ENCODE assay signal across 7 cellular contexts in genomic region chr3:184240384-184241140, GRCh38. TPM values are rescaled to one million over a fixed set of nuclear protein-coding genes. Genes with fewer than 3 reads are reported as not detected.
A peak's percentile ranks its signal among the peaks of the same experiment; 100 is the strongest.
DNase-seq lines count a peak whose midpoint lies in the region; TF ChIP-seq lines count a peak whose summit lies in the region.
"Had no signal": no experiment of that assay in that cellular context is flagged by ENCODE, and none has a peak within 500 bp of the region (broad histone marks: within the 10 kb centered on the region; RNA-seq: fewer than 3 reads in every experiment).

No MANE protein-coding gene starts in this region.

- DNase-seq in T47D (ENCODE audit: low read depth in 1 of 2, low spot score in 1 of 2) (peak; percentile 78 to 92), breast epithelium (ENCODE audit: low spot score in 2 of 2) (no peak), spleen (peak; percentile 54), A172 (ENCODE audit: low spot score) (no peak)
- DNase-seq: activated CD4-positive, alpha-beta T cell treated with anti-CD3 and anti-CD28 coated beads, Interleukin-2, amount 50 U/mL, for 48 hours; CD4-positive, CD25-positive, alpha-beta regulatory T cell; NCI-H146 had no signal

- H3K9me3 ChIP-seq in breast epithelium, result no peaks in the 10 kb centered on the region
- H3K9me3 ChIP-seq in spleen, result no peaks in the 10 kb centered on the region

- H3K36me3 ChIP-seq in breast epithelium (peaks cover 3% of the 10 kb centered on the region), spleen (peaks cover 0 to 45% (median 35%) of the 10 kb centered on the region in 6 donors)

- H3K27ac ChIP-seq in breast epithelium (no peak overlapping the region), spleen (no peak overlapping the region)

- intact Hi-C loops in breast epithelium (cut with DNase I; ENCODE audit: low total_unique reads) (loop anchor here (10.0 kb wide), 1 partner anchor 56 kb away; the partner anchor contains the start of gene ABCF3), spleen (cut with DNase I; ENCODE audit: low total_unique reads) (loop anchor here (10.0 kb wide), 1 partner anchor 86 kb away; the partner anchor contains the start of gene DVL3)

- H3K27me3 ChIP-seq in breast epithelium (no peaks in the 10 kb centered on the region), spleen (replicated peaks in 1 of 7) (peaks cover 0 to 12% (median 0%) of the 10 kb centered on the region in 7 donors)

- in situ Hi-C loops in T47D (cut with HindIII; ENCODE audit: low pct_unique_long_range_greater_than_20kb, low sequenced_read_pairs), result no loop called here

- WGBS in spleen, 5 donors, result 71 to 81% (median 77%) methylated on average over 2 to 4 of the region's 4 CpGs

- H3K4me1 ChIP-seq in breast epithelium (no peaks in the 10 kb centered on the region), spleen (peaks cover 0 to 13% (median 8%) of the 10 kb centered on the region in 6 donors)

- H3K4me3 ChIP-seq in breast epithelium, result no peak overlapping the region
- no peak overlapping the region for H3K4me3 ChIP-seq in spleen

- no peak for TF ChIP-seq CTCF in breast epithelium (IDR thresholded peaks at IDR 0.05)
- TF ChIP-seq CTCF in spleen (IDR thresholded peaks at IDR 0.05 in 8 of 11, conservative IDR thresholded peaks at IDR 0.05 in 3 of 11), result no peak

- TF ChIP-seq POLR2A in breast epithelium (IDR thresholded peaks at IDR 0.05) (no peak), spleen (IDR thresholded peaks at IDR 0.05) (no peak)

RNA-seq across cellular contexts. Expression of gene ALG3, which starts 8.2 kb away (rescaled TPM):
- total RNA-seq in breast epithelium (10 to 100 TPM; 36.4 to 46.5 (median 42.6) TPM), spleen (10 to 100 TPM; 21.1 to 59.0 (median 28.2) TPM)
- polyA plus RNA-seq in spleen, result 10 to 100 TPM; 18.7 to 23.9 (median 22.8) TPM
- total RNA-seq in A172 (2014; rRNA removed; shearing (Covaris generic)), result 57.5 and 68.3 TPM in 2 replicates

RNA-seq across cellular contexts. Expression of gene EEF1AKMT4, which starts 8.9 kb away (rescaled TPM):
- total RNA-seq in breast epithelium (1 to 10 TPM; 3.4 to 9.7 (median 6.2) TPM), spleen (1 to 10 TPM; 1.2 to 5.4 (median 3.0) TPM)
- polyA plus RNA-seq in spleen, result 1 to 10 TPM; 1.6 to 3.7 (median 3.5) TPM
- 7.8 and 8.2 TPM in 2 replicates for total RNA-seq in A172 (2014; rRNA removed; shearing (Covaris generic))

RNA-seq across cellular contexts. Expression of gene VWA5B2, which starts 11.2 kb away (rescaled TPM):
- total RNA-seq in breast epithelium, result under 1 TPM; 0.16 to 0.88 (median 0.33) TPM
- total RNA-seq in spleen, result under 1 TPM in 2 of 7 donors, not detected in 5; 0.28 to 0.68 TPM
- under 1 TPM; 0.02 to 0.08 (median 0.03) TPM for polyA plus RNA-seq in spleen
- 0.36 and 0.72 TPM in 2 replicates for total RNA-seq in A172 (2014; rRNA removed; shearing (Covaris generic))
- total RNA-seq: CD4-positive, CD25-positive, alpha-beta regulatory T cell had no signal

RNA-seq across cellular contexts. Expression of gene CAMK2N2, which starts 20.8 kb away (rescaled TPM):
- total RNA-seq in breast epithelium (not detected), spleen (under 1 TPM in 1 of 7 donors, not detected in 6; 0.35 TPM)
- polyA plus RNA-seq in spleen, result under 1 TPM in 1 of 3 donors, not detected in 2; 0.08 TPM
- 1.6 and 1.8 TPM in 2 replicates for total RNA-seq in A172 (2014; rRNA removed; shearing (Covaris generic))
- polyA plus RNA-seq: CD4-positive, CD25-positive, alpha-beta regulatory T cell had no signal

RNA-seq across cellular contexts. Expression of gene ECE2, which starts 35.3 kb away (rescaled TPM):
- total RNA-seq in breast epithelium (not detected), spleen (not detected)
- polyA plus RNA-seq in spleen, result not detected
- total RNA-seq in A172 (2014; rRNA removed; shearing (Covaris generic)), result not detected in 2 replicates
- total RNA-seq: CD4-positive, CD25-positive, alpha-beta regulatory T cell had no signal
- polyA plus RNA-seq: CD4-positive, CD25-positive, alpha-beta regulatory T cell had no signal

Comparison
In these comparisons a context has a peak if more than half of its experiments do, and no peak if none do; other contexts are left out.
1. DNase-seq: peak in T47D (2 of 2) and spleen (single experiment); none in breast epithelium (0 of 2) and A172 (single experiment).